9 cellular contexts compared by ENCODE assay signal in genomic region chr19:49786432-49786831, GRCh38. TPM values are rescaled to one million over a fixed set of nuclear protein-coding genes. Genes with fewer than 3 reads are reported as not detected.
DNase-seq lines count a peak whose midpoint lies in the region; TF ChIP-seq lines count a peak whose summit lies in the region.
"Had no signal": no experiment of that assay in that cellular context is flagged by ENCODE, and none has a peak within 500 bp of the region (broad histone marks: within the 10 kb centered on the region; RNA-seq: fewer than 3 reads in every experiment).

No MANE protein-coding gene starts in this region.

- H3K27me3 Mint-ChIP-seq in activated naive CD4-positive, alpha-beta T cell treated with anti-CD3 and anti-CD28 coated beads, Interleukin-2, amount 10 ng/mL, durations not matched to agents 7 days and 5 days: no peaks in the 10 kb centered on the region
- no peaks in the 10 kb centered on the region for H3K27me3 Mint-ChIP-seq in activated naive CD4-positive, alpha-beta T cell treated with anti-CD3 and anti-CD28 coated beads for 36 hours (ENCODE audit: low read depth)

- H3K27ac Mint-ChIP-seq in activated naive CD4-positive, alpha-beta T cell treated with anti-CD3 and anti-CD28 coated beads, Interleukin-2, amount 10 ng/mL, durations not matched to agents 7 days and 5 days: peak overlapping the region; percentile 31
- no peak overlapping the region for H3K27ac Mint-ChIP-seq in activated naive CD4-positive, alpha-beta T cell treated with anti-CD3 and anti-CD28 coated beads for 36 hours

- intact Hi-C loops in activated naive CD4-positive, alpha-beta T cell treated with anti-CD3 and anti-CD28 coated beads for 36 hours (cut with micrococcal nuclease): no loop called here

- no peak overlapping the region for H3K4me3 ChIP-seq in astrocyte of the spinal cord (ENCODE audit: low read depth, low read length)

- in situ Hi-C loops in astrocyte of the spinal cord (cut with HindIII; ENCODE audit: low sequenced_read_pairs): no loop called here

- no peak for DNase-seq in activated naive CD4-positive, alpha-beta T cell treated with anti-CD3 and anti-CD28 coated beads, Interleukin-2, amount 10 ng/mL, durations not matched to agents 7 days and 5 days
- DNase-seq in activated naive CD4-positive, alpha-beta T cell treated with anti-CD3 and anti-CD28 coated beads for 36 hours: no peak
- DNase-seq in astrocyte of the spinal cord (ENCODE audit: low read depth, low spot score) (peak; percentile 32), islet precursor cell (peak; percentile 96), stromal cell of bone marrow (ENCODE audit: low read depth) (peak; percentile 53), UCSD-AML1 (lab: John Stamatoyannopoulos, UW; ENCODE audit: unreplicated experiment) (no peak), NCI-H524 treated with DMSO at 0.1 percent for 48 hours (lab: John Stamatoyannopoulos, UW) (no peak), middle frontal gyrus (ENCODE audit: extremely low spot score, low spot score) (no peak)
- DNase-seq: activated T-cell treated with anti-CD3 and anti-CD28 coated beads, Interleukin-2, amount 50 U/mL, for 48 hours had no signal

- H3K4me1 Mint-ChIP-seq in activated naive CD4-positive, alpha-beta T cell treated with anti-CD3 and anti-CD28 coated beads, Interleukin-2, amount 10 ng/mL, durations not matched to agents 7 days and 5 days: no peaks in the 10 kb centered on the region
- no peaks in the 10 kb centered on the region for H3K4me1 Mint-ChIP-seq in activated naive CD4-positive, alpha-beta T cell treated with anti-CD3 and anti-CD28 coated beads for 36 hours (ENCODE audit: low read depth)

- CTCF ChIA-PET in activated naive CD4-positive, alpha-beta T cell treated with anti-CD3 and anti-CD28 coated beads, Interleukin-2, amount 10 ng/mL, durations not matched to agents 7 days and 5 days (lab: Charles Lee): no interaction called here
- CTCF ChIA-PET in activated naive CD4-positive, alpha-beta T cell treated with anti-CD3 and anti-CD28 coated beads for 36 hours (lab: Charles Lee): no interaction called here

- H3K9me3 Mint-ChIP-seq in activated naive CD4-positive, alpha-beta T cell treated with anti-CD3 and anti-CD28 coated beads, Interleukin-2, amount 10 ng/mL, durations not matched to agents 7 days and 5 days: no peaks in the 10 kb centered on the region
- no peaks in the 10 kb centered on the region for H3K9me3 Mint-ChIP-seq in activated naive CD4-positive, alpha-beta T cell treated with anti-CD3 and anti-CD28 coated beads for 36 hours

- no peak overlapping the region for H3K4me3 Mint-ChIP-seq in activated naive CD4-positive, alpha-beta T cell treated with anti-CD3 and anti-CD28 coated beads, Interleukin-2, amount 10 ng/mL, durations not matched to agents 7 days and 5 days
- no peak overlapping the region for H3K4me3 Mint-ChIP-seq in activated naive CD4-positive, alpha-beta T cell treated with anti-CD3 and anti-CD28 coated beads for 36 hours

- TF ChIP-seq CTCF in astrocyte of the spinal cord (IDR thresholded peaks at IDR 0.05; ENCODE audit: low read depth, low read length): no peak

- H3K36me3 Mint-ChIP-seq in activated naive CD4-positive, alpha-beta T cell treated with anti-CD3 and anti-CD28 coated beads, Interleukin-2, amount 10 ng/mL, durations not matched to agents 7 days and 5 days: peaks cover 42% of the 10 kb centered on the region
- peaks cover 29% of the 10 kb centered on the region for H3K36me3 Mint-ChIP-seq in activated naive CD4-positive, alpha-beta T cell treated with anti-CD3 and anti-CD28 coated beads for 36 hours (ENCODE audit: low read depth)

RNA-seq across cellular contexts. Expression of gene AP2A1, which starts 19.6 kb away (rescaled TPM):
- 10 to 100 TPM; 87.7 to 88.3 TPM for total RNA-seq in activated naive CD4-positive, alpha-beta T cell treated with anti-CD3 and anti-CD28 coated beads for 36 hours

RNA-seq across cellular contexts. Expression of gene TSKS, which starts 23.3 kb away (rescaled TPM):
- total RNA-seq in activated naive CD4-positive, alpha-beta T cell treated with anti-CD3 and anti-CD28 coated beads for 36 hours: under 1 TPM; 0.57 to 0.72 TPM

RNA-seq across cellular contexts. Expression of gene FUZ, which starts 26.7 kb away (rescaled TPM):
- total RNA-seq in activated naive CD4-positive, alpha-beta T cell treated with anti-CD3 and anti-CD28 coated beads for 36 hours: 10 to 100 TPM; 14.5 to 14.9 TPM

RNA-seq across cellular contexts. Expression of gene MED25, which starts 31.7 kb away (rescaled TPM):
- 10 to 100 TPM; 32.4 to 39.2 TPM for total RNA-seq in activated naive CD4-positive, alpha-beta T cell treated with anti-CD3 and anti-CD28 coated beads for 36 hours

Comparison
In these comparisons a context has a peak if more than half of its experiments do, and no peak if none do; other contexts are left out.
1. DNase-seq: peak in astrocyte of the spinal cord (single experiment), islet precursor cell (single experiment) and stromal cell of bone marrow (single experiment); none in activated naive CD4-positive, alpha-beta T cell treated with anti-CD3 and anti-CD28 coated beads, Interleukin-2, amount 10 ng/mL, durations not matched to agents 7 days and 5 days (single experiment), activated naive CD4-positive, alpha-beta T cell treated with anti-CD3 and anti-CD28 coated beads for 36 hours (single experiment), UCSD-AML1 (single experiment), NCI-H524 treated with DMSO at 0.1 percent for 48 hours (single experiment) and middle frontal gyrus (single experiment).